40 cellular contexts compared by ENCODE assay signal in genomic region chr4:186952709-186953108, GRCh38.
"Had no signal": no experiment of that assay in that cellular context is flagged by ENCODE, and none has a peak within 500 bp of the region (broad histone marks: within the 10 kb centered on the region; RNA-seq: fewer than 3 reads in every experiment).

No MANE protein-coding gene starts in this region.

- H3K9me3 ChIP-seq: adrenal gland, ascending aorta, body of pancreas, breast epithelium had no signal

- H3K4me3 Mint-ChIP-seq: activated naive CD4-positive, alpha-beta T cell treated with anti-CD3 and anti-CD28 coated beads for 36 hours; activated naive CD4-positive, alpha-beta T cell treated with anti-CD3 and anti-CD28 coated beads, Interleukin-2, amount 10 ng/mL, durations not matched to agents 7 days and 5 days; activated naive CD4-positive, alpha-beta T cell treated with anti-CD3 and anti-CD28 coated beads, Interleukin-2, amount 50 U/mL, for 24 hours; activated naive CD8-positive, alpha-beta T cell; activated naive CD8-positive, alpha-beta T cell treated with anti-CD3 and anti-CD28 coated beads for 36 hours; activated naive CD8-positive, alpha-beta T cell treated with anti-CD3 and anti-CD28 coated beads, Interleukin-2, amount 10 ng/mL, durations not matched to agents 7 days and 5 days; activated naive CD8-positive, alpha-beta T cell treated with anti-CD3 and anti-CD28 coated beads, Interleukin-2, amount 50 U/mL, for 24 hours; activated T-cell treated with anti-CD3 and anti-CD28 coated beads, Interleukin-2, amount 50 U/mL, for 24 hours; activated T-cell treated with anti-CD3 and anti-CD28 coated beads, Interleukin-2, amount 50 U/mL, for 4 hours; activated T-cell treated with anti-CD3 and anti-CD28 coated beads, Interleukin-2, amount 50 U/mL, for 72 hours; activated T-helper 1 cell treated with anti-CD3 and anti-CD28 coated beads, Interleukin-12 subunit alpha, Interleukin-12 subunit beta, Interleukin-2, Interleukin-4 antibody, amounts not matched to agents 30 ng/mL and 10 ng/mL and 1 ng/mL, durations not matched to agents 14 hours and 24 hours and 36 hours; activated T-helper 17 cell treated with anti-CD3 and anti-CD28 coated beads, Interleukin-2, amount 50 U/mL, for 72 hours; brain; central memory CD8-positive, alpha-beta T cell had no signal

- H3K4me1 ChIP-seq: adrenal gland, ascending aorta, breast epithelium had no signal

- ATAC-seq: activated naive CD4-positive, alpha-beta T cell treated with anti-CD3 and anti-CD28 coated beads, Interleukin-2, amount 50 U/mL, for 72 hours; activated naive CD8-positive, alpha-beta T cell treated with anti-CD3 and anti-CD28 coated beads, Interleukin-2, amount 50 U/mL, for 24 hours; activated T-cell treated with anti-CD3 and anti-CD28 coated beads, Interleukin-2, amount 50 U/mL, for 4 hours; activated T-cell treated with anti-CD3 and anti-CD28 coated beads, Interleukin-2, amount 50 U/mL, for 72 hours; activated T-helper 17 cell treated with anti-CD3 and anti-CD28 coated beads, Interleukin-2, amount 50 U/mL, for 72 hours; body of pancreas had no signal

- H3K27me3 Mint-ChIP-seq: activated naive CD4-positive, alpha-beta T cell treated with anti-CD3 and anti-CD28 coated beads, Interleukin-2, amount 10 ng/mL, durations not matched to agents 7 days and 5 days; activated naive CD4-positive, alpha-beta T cell treated with anti-CD3 and anti-CD28 coated beads, Interleukin-2, amount 50 U/mL, for 24 hours; activated naive CD8-positive, alpha-beta T cell; activated naive CD8-positive, alpha-beta T cell treated with anti-CD3 and anti-CD28 coated beads for 36 hours; activated naive CD8-positive, alpha-beta T cell treated with anti-CD3 and anti-CD28 coated beads, Interleukin-2, amount 10 ng/mL, durations not matched to agents 7 days and 5 days; activated naive CD8-positive, alpha-beta T cell treated with anti-CD3 and anti-CD28 coated beads, Interleukin-2, amount 50 U/mL, for 24 hours; activated T-cell treated with anti-CD3 and anti-CD28 coated beads, Interleukin-2, amount 50 U/mL, for 24 hours; activated T-helper 17 cell treated with anti-CD3 and anti-CD28 coated beads, Interleukin-2, amount 50 U/mL, for 72 hours; central memory CD8-positive, alpha-beta T cell had no signal

- H3K27ac Mint-ChIP-seq: activated naive CD4-positive, alpha-beta T cell treated with anti-CD3 and anti-CD28 coated beads for 36 hours; activated naive CD4-positive, alpha-beta T cell treated with anti-CD3 and anti-CD28 coated beads, Interleukin-2, amount 10 ng/mL, durations not matched to agents 7 days and 5 days; activated naive CD4-positive, alpha-beta T cell treated with anti-CD3 and anti-CD28 coated beads, Interleukin-2, amount 50 U/mL, for 24 hours; activated naive CD4-positive, alpha-beta T cell treated with anti-CD3 and anti-CD28 coated beads, Interleukin-2, amount 50 U/mL, for 72 hours; activated naive CD8-positive, alpha-beta T cell; activated naive CD8-positive, alpha-beta T cell treated with anti-CD3 and anti-CD28 coated beads for 36 hours; activated naive CD8-positive, alpha-beta T cell treated with anti-CD3 and anti-CD28 coated beads, Interleukin-2, amount 10 ng/mL, durations not matched to agents 7 days and 5 days; activated naive CD8-positive, alpha-beta T cell treated with anti-CD3 and anti-CD28 coated beads, Interleukin-2, amount 50 U/mL, for 24 hours; activated T-cell treated with anti-CD3 and anti-CD28 coated beads, Interleukin-2, amount 50 U/mL, for 24 hours; activated T-cell treated with anti-CD3 and anti-CD28 coated beads, Interleukin-2, amount 50 U/mL, for 72 hours; activated T-helper 1 cell treated with anti-CD3 and anti-CD28 coated beads, Interleukin-12 subunit alpha, Interleukin-12 subunit beta, Interleukin-2, Interleukin-4 antibody, amounts not matched to agents 30 ng/mL and 10 ng/mL and 1 ng/mL, durations not matched to agents 14 hours and 24 hours and 36 hours; activated T-helper 17 cell treated with anti-CD3 and anti-CD28 coated beads, Interleukin-2, amount 50 U/mL, for 72 hours; activated T-helper 2 cell treated with anti-CD3 and anti-CD28 coated beads, Interferon-gamma antibody, Interleukin-2, Interleukin-4, amounts not matched to agents 10 μg/mL and 5 μg/mL and 100 μg/mL, durations not matched to agents 14 hours and 24 hours and 36 hours had no signal

- H3K36me3 ChIP-seq: adrenal gland, ascending aorta, brain microvascular endothelial cell, breast epithelium, cardiac muscle cell had no signal

- H3K27ac ChIP-seq: adrenal gland, ascending aorta, brain microvascular endothelial cell, breast epithelium, cardiac muscle cell had no signal

- H3K36me3 Mint-ChIP-seq: activated naive CD4-positive, alpha-beta T cell treated with anti-CD3 and anti-CD28 coated beads, Interleukin-2, amount 10 ng/mL, durations not matched to agents 7 days and 5 days; activated naive CD4-positive, alpha-beta T cell treated with anti-CD3 and anti-CD28 coated beads, Interleukin-2, amount 50 U/mL, for 24 hours; activated naive CD8-positive, alpha-beta T cell; activated naive CD8-positive, alpha-beta T cell treated with anti-CD3 and anti-CD28 coated beads for 36 hours; activated naive CD8-positive, alpha-beta T cell treated with anti-CD3 and anti-CD28 coated beads, Interleukin-2, amount 10 ng/mL, durations not matched to agents 7 days and 5 days; brain had no signal

- DNase-seq: activated effector memory CD4-positive, alpha-beta T cell treated with anti-CD3 and anti-CD28 coated beads, Interleukin-2, amount 50 U/mL, for 16 hours; activated effector memory CD4-positive, alpha-beta T cell treated with Interleukin-2 at 50 U/mL for 16 hours; activated gamma-delta T cell; activated gamma-delta T cell treated with Interleukin-2 at 50 U/mL for 16 hours; activated naive CD4-positive, alpha-beta T cell; activated naive CD4-positive, alpha-beta T cell treated with anti-CD3 and anti-CD28 coated beads for 36 hours; activated naive CD4-positive, alpha-beta T cell treated with anti-CD3 and anti-CD28 coated beads, Interleukin-2, amount 10 ng/mL, durations not matched to agents 7 days and 5 days; activated naive CD4-positive, alpha-beta T cell treated with anti-CD3 and anti-CD28 coated beads, Interleukin-2, amount 50 U/mL, for 16 hours; activated naive CD4-positive, alpha-beta T cell treated with Interleukin-2 at 50 U/mL for 16 hours; activated naive CD8-positive, alpha-beta T cell treated with anti-CD3 and anti-CD28 coated beads for 36 hours; activated naive CD8-positive, alpha-beta T cell treated with anti-CD3 and anti-CD28 coated beads, Interleukin-2, amount 10 ng/mL, durations not matched to agents 7 days and 5 days; activated naive CD8-positive, alpha-beta T cell treated with anti-CD3 and anti-CD28 coated beads, Interleukin-2, amount 50 U/mL, for 24 hours; activated T-cell treated with anti-CD3 and anti-CD28 coated beads for 4 hours; activated T-cell treated with anti-CD3 and anti-CD28 coated beads, Interleukin-2, amount 50 U/mL, for 1 hour; activated T-cell treated with anti-CD3 and anti-CD28 coated beads, Interleukin-2, amount 50 U/mL, for 24 hours; activated T-cell treated with anti-CD3 and anti-CD28 coated beads, Interleukin-2, amount 50 U/mL, for 4 hours; activated T-cell treated with anti-CD3 and anti-CD28 coated beads, Interleukin-2, amount 50 U/mL, for 48 hours; activated T-cell treated with anti-CD3 and anti-CD28 coated beads, Interleukin-2, amount 50 U/mL, for 72 hours; adrenal gland; amniotic stem cell; amygdala; anterior cingulate cortex; aorta; body of pancreas; brain microvascular endothelial cell; caudate nucleus; central memory CD4-positive, alpha-beta T cell; cerebellar nuclear complex had no signal

- H3K9me3 Mint-ChIP-seq: activated naive CD4-positive, alpha-beta T cell treated with anti-CD3 and anti-CD28 coated beads for 36 hours; activated naive CD4-positive, alpha-beta T cell treated with anti-CD3 and anti-CD28 coated beads, Interleukin-2, amount 10 ng/mL, durations not matched to agents 7 days and 5 days; activated naive CD4-positive, alpha-beta T cell treated with anti-CD3 and anti-CD28 coated beads, Interleukin-2, amount 50 U/mL, for 24 hours; activated naive CD8-positive, alpha-beta T cell treated with anti-CD3 and anti-CD28 coated beads, Interleukin-2, amount 10 ng/mL, durations not matched to agents 7 days and 5 days; activated naive CD8-positive, alpha-beta T cell treated with anti-CD3 and anti-CD28 coated beads, Interleukin-2, amount 50 U/mL, for 24 hours; activated T-cell treated with anti-CD3 and anti-CD28 coated beads, Interleukin-2, amount 50 U/mL, for 24 hours; activated T-cell treated with anti-CD3 and anti-CD28 coated beads, Interleukin-2, amount 50 U/mL, for 4 hours; brain had no signal

- FAIRE-seq: astrocyte had no signal

- H3K4me3 ChIP-seq: adrenal gland, ascending aorta, body of pancreas, breast epithelium, cardiac muscle cell had no signal

- H3K4me1 Mint-ChIP-seq: activated naive CD4-positive, alpha-beta T cell treated with anti-CD3 and anti-CD28 coated beads, Interleukin-2, amount 10 ng/mL, durations not matched to agents 7 days and 5 days; activated naive CD4-positive, alpha-beta T cell treated with anti-CD3 and anti-CD28 coated beads, Interleukin-2, amount 50 U/mL, for 24 hours; activated naive CD8-positive, alpha-beta T cell treated with anti-CD3 and anti-CD28 coated beads for 36 hours; activated naive CD8-positive, alpha-beta T cell treated with anti-CD3 and anti-CD28 coated beads, Interleukin-2, amount 10 ng/mL, durations not matched to agents 7 days and 5 days; activated naive CD8-positive, alpha-beta T cell treated with anti-CD3 and anti-CD28 coated beads, Interleukin-2, amount 50 U/mL, for 24 hours; activated T-helper 17 cell treated with anti-CD3 and anti-CD28 coated beads, Interleukin-2, amount 50 U/mL, for 72 hours; central memory CD8-positive, alpha-beta T cell had no signal

- H3K27me3 ChIP-seq: adrenal gland, ascending aorta, body of pancreas, brain microvascular endothelial cell, breast epithelium, cardiac muscle cell had no signal
